18 cellular contexts compared by ENCODE assay signal in genomic region chr20:13515291-13515690, GRCh38.
A peak's percentile ranks its signal among the peaks of the same experiment; 100 is the strongest.
DNase-seq lines count a peak whose midpoint lies in the region; ATAC-seq and TF ChIP-seq lines count a peak whose summit lies in the region.
"Had no signal": no experiment of that assay in that cellular context is flagged by ENCODE, and none has a peak within 500 bp of the region (broad histone marks: within the 10 kb centered on the region; RNA-seq: fewer than 3 reads in every experiment).

No MANE protein-coding gene starts in this region.

- H3K14ac ChIP-seq in IMR-90 (replicated peaks; ENCODE audit: low read depth, low read length): no peak overlapping the region

- peak overlapping the region; percentile 65; the same call in 1 of the 2 replicates for H3K18ac ChIP-seq in IMR-90 (ENCODE audit: low read depth, low read length)

- 0 out of 2 replicates have a peak overlapping the region, but pooled peaks have one; percentile 57 for H4K91ac ChIP-seq in IMR-90 (ENCODE audit: insufficient read depth, low read depth, low read length)

- H3K27me3 Mint-ChIP-seq in activated T-helper 17 cell treated with anti-CD3 and anti-CD28 coated beads, Interleukin-2, amount 50 U/mL, for 72 hours: no peaks in the 10 kb centered on the region
- H3K27me3 Mint-ChIP-seq: CD4-positive, alpha-beta T cell had no signal

- no peaks in the 10 kb centered on the region for H3K79me1 ChIP-seq in IMR-90 (ENCODE audit: low read depth in 1 of 2, low read length in 2 of 2)

- 0 out of 2 replicates have a peak overlapping the region, but pooled peaks have one; percentile 57 for H3K23ac ChIP-seq in IMR-90 (ENCODE audit: low read depth, low read length)

- peak; percentile 20 for DNase-seq in AG20443 (ENCODE audit: low spot score)
- DNase-seq in IMR-90: peak; percentile 52
- DNase-seq in fibroblast of mammary gland (ENCODE audit: low read depth): peak; percentile 72
- no peak for DNase-seq in Ammon's horn (ENCODE audit: low spot score)
- DNase-seq in SJCRH30: no peak
- DNase-seq: 8988T; CD4-positive, alpha-beta T cell; DMS153; DMS79; EL; HCEC 1CT had no signal

- no peak overlapping the region for H2AK9ac ChIP-seq in IMR-90 (replicated peaks; ENCODE audit: low read depth, low read length, poor library complexity)

- no peak for TF ChIP-seq RAD21 in IMR-90 (IDR thresholded peaks at IDR 0.05; ENCODE audit: low read length)

- POLR2A ChIA-PET in IMR-90 (lab: Charles Lee; ENCODE audit: unreplicated experiment): no interaction called here

- H3K4me3 ChIP-seq in IMR-90 (ENCODE audit: insufficient read depth, low read depth, low read length) (no peak overlapping the region), fibroblast of mammary gland (ENCODE audit: control insufficient read depth, low read depth, low read length) (no peak overlapping the region), SJCRH30 (no peak overlapping the region)
- H3K4me3 ChIP-seq: GM12878, GM23338, K562 had no signal

- H3K9me3 ChIP-seq in IMR-90 (ENCODE audit: control insufficient read depth, insufficient read depth, low read length) (no peaks in the 10 kb centered on the region), SJCRH30 (replicated peaks) (no peaks in the 10 kb centered on the region)

- H4K20me1 ChIP-seq in IMR-90 (ENCODE audit: insufficient read depth, low read length): no peaks in the 10 kb centered on the region

- dilution Hi-C loops in IMR-90 (cut with HindIII; ENCODE audit: low sequenced_read_pairs, unreplicated experiment): no loop called here

- H3K56ac ChIP-seq in IMR-90 (ENCODE audit: extremely low read depth, insufficient read depth, low read length): no peak overlapping the region

- peak overlapping the region; percentile 54; the same call in 1 of the 2 replicates for H2BK20ac ChIP-seq in IMR-90 (ENCODE audit: low read depth, low read length)

- no peak for TF ChIP-seq POLR2A in IMR-90 (IDR thresholded peaks at IDR 0.05; ENCODE audit: low read depth, low read length)

- no peak overlapping the region for H3K4ac ChIP-seq in IMR-90 (ENCODE audit: low read depth, low read length)

- no peak for TF ChIP-seq CTCF in IMR-90 (conservative IDR thresholded peaks at IDR 0.05; ENCODE audit: low read depth, low read length)
- TF ChIP-seq CTCF in fibroblast of mammary gland (conservative IDR thresholded peaks at IDR 0.05; ENCODE audit: control insufficient read depth, insufficient read depth, low read depth, low read length): no peak

- ATAC-seq in IMR-90 (ENCODE audit: low read depth) (peak; percentile 33), HG03135 (IDR thresholded peaks at IDR 0.05; ENCODE audit: unreplicated experiment) (no peak)
- ATAC-seq in activated T-helper 17 cell treated with anti-CD3 and anti-CD28 coated beads, Interleukin-2, amount 50 U/mL, for 72 hours (replicated peaks): no peak
- ATAC-seq: GM12878, GM23338, K562 had no signal

- no peak overlapping the region for H3K4me3 Mint-ChIP-seq in activated T-helper 17 cell treated with anti-CD3 and anti-CD28 coated beads, Interleukin-2, amount 50 U/mL, for 72 hours
- H3K4me3 Mint-ChIP-seq: CD4-positive, alpha-beta T cell; GM23338 had no signal

- H3K9ac ChIP-seq in IMR-90 (ENCODE audit: low read depth, low read length): no peak overlapping the region

- H2BK5ac ChIP-seq in IMR-90 (ENCODE audit: low read depth, low read length, poor library complexity, severe bottlenecking): peak overlapping the region; percentile 21

- in situ Hi-C loops in IMR-90 (cut with MboI; ENCODE audit: low sequenced_read_pairs): no loop called here

- peaks cover 9% of the 10 kb centered on the region for H3K9me3 Mint-ChIP-seq in activated T-helper 17 cell treated with anti-CD3 and anti-CD28 coated beads, Interleukin-2, amount 50 U/mL, for 72 hours

- peaks cover 46% of the 10 kb centered on the region for H3K36me3 Mint-ChIP-seq in activated T-helper 17 cell treated with anti-CD3 and anti-CD28 coated beads, Interleukin-2, amount 50 U/mL, for 72 hours (ENCODE audit: low read depth)

- H3K27ac Mint-ChIP-seq in activated T-helper 17 cell treated with anti-CD3 and anti-CD28 coated beads, Interleukin-2, amount 50 U/mL, for 72 hours: no peak overlapping the region
- H3K27ac Mint-ChIP-seq: CD4-positive, alpha-beta T cell; GM23338 had no signal

- no peaks in the 10 kb centered on the region for H3K4me1 Mint-ChIP-seq in activated T-helper 17 cell treated with anti-CD3 and anti-CD28 coated beads, Interleukin-2, amount 50 U/mL, for 72 hours
- H3K4me1 Mint-ChIP-seq: GM23338 had no signal

- intact Hi-C loops in IMR-90 (cut with micrococcal nuclease): no loop called here

- H3K27me3 ChIP-seq in IMR-90 (ENCODE audit: control insufficient read depth, insufficient read depth, low read length) (no peaks in the 10 kb centered on the region), SJCRH30 (no peaks in the 10 kb centered on the region)

- H2AFZ ChIP-seq in IMR-90 (replicated peaks; ENCODE audit: low read length, poor library complexity): no peak overlapping the region
- H2AFZ ChIP-seq: GM23338 had no signal

- WGBS in IMR-90 (ENCODE audit: extremely low coverage in 2 of 2, insufficient read length in 1 of 2), 2 experiments: no CpG with 5 or more reads among the region's 1 CpG

- H3K4me1 ChIP-seq in IMR-90 (ENCODE audit: control insufficient read depth, insufficient read depth, low read length): peaks cover 15% of the 10 kb centered on the region
- H3K4me1 ChIP-seq in SJCRH30: no peaks in the 10 kb centered on the region

- H3K4me2 ChIP-seq in IMR-90 (ENCODE audit: low read depth, low read length): peak overlapping the region; percentile 35; the same call in 1 of the 2 replicates
- H3K4me2 ChIP-seq: GM23338 had no signal

- 0 out of 2 replicates have a peak overlapping the region, but pooled peaks have one; percentile 38 for H2AK5ac ChIP-seq in IMR-90 (ENCODE audit: low read depth, low read length)

- H2BK15ac ChIP-seq in IMR-90 (ENCODE audit: low read depth, low read length): peak overlapping the region; percentile 62

- BruUV-seq in IMR-90 (replicated peaks; lab: Mats Ljungman, UMichigan): no TSS peak

- H4K8ac ChIP-seq in IMR-90 (ENCODE audit: low read depth in 2 of 2, low read length in 2 of 2): no peak overlapping the region

- H3K9me1 ChIP-seq in IMR-90 (ENCODE audit: insufficient read depth, low read length): peaks cover 3% of the 10 kb centered on the region; the same call in 1 of the 2 replicates

- H3K36me3 ChIP-seq in IMR-90 (ENCODE audit: control insufficient read depth, insufficient read depth, low read length): no peaks in the 10 kb centered on the region; the same call in 1 of the 2 replicates
- H3K36me3 ChIP-seq in SJCRH30: no peaks in the 10 kb centered on the region; the same call in 1 of the 2 replicates

- H2BK120ac ChIP-seq in IMR-90 (ENCODE audit: low read depth, low read length): peak overlapping the region; percentile 39; the same call in 1 of the 2 replicates

- H3K27ac ChIP-seq in IMR-90 (ENCODE audit: insufficient read depth, low read length) (peak overlapping the region; percentile 87; the same call in 1 of the 2 replicates), SJCRH30 (no peak overlapping the region)
- H3K27ac ChIP-seq: C4-2B, HL-60 had no signal

- H4K5ac ChIP-seq in IMR-90 (ENCODE audit: low read depth, low read length): peak overlapping the region; percentile 57

- CTCF ChIA-PET in IMR-90 (lab: Yijun Ruan, JAX): interaction anchor here (0.8 to 1.7 kb wide), 2 partner anchors 30 to 31 kb away, joined by 4 to 6 read pairs; no protein-coding TSS in a partner anchor

TF ChIP-seq in IMR-90, 13 proteins besides CTCF, POLR2A, EP300 and RAD21:
- TF ChIP-seq CHD1 (IDR thresholded peaks at IDR 0.05; ENCODE audit: low read depth, low read length) (no peak), MXI1 (IDR thresholded peaks at IDR 0.05; ENCODE audit: borderline replicate concordance, low read depth, low read length) (no peak), MAFK (IDR thresholded peaks at IDR 0.05; ENCODE audit: low read depth, low read length) (no peak), NFE2L2 (IDR thresholded peaks at IDR 0.05; ENCODE audit: low read depth, low read length) (no peak), RFX5 (IDR thresholded peaks at IDR 0.05; ENCODE audit: low read depth, low read length) (no peak)

Comparison
In these comparisons a context has a peak if more than half of its experiments do, and no peak if none do; other contexts are left out.
1. DNase-seq: peak in AG20443 (single experiment), IMR-90 (single experiment) and fibroblast of mammary gland (single experiment); none in Ammon's horn (single experiment) and SJCRH30 (0 of 2).